21 cellular contexts compared by ENCODE assay signal in genomic region chr3:46901591-46902187, GRCh38. TPM values are rescaled to one million over a fixed set of nuclear protein-coding genes. Genes with fewer than 3 reads are reported as not detected.
"Had no signal": no experiment of that assay in that cellular context is flagged by ENCODE, and none has a peak within 500 bp of the region (broad histone marks: within the 10 kb centered on the region; RNA-seq: fewer than 3 reads in every experiment).

No MANE protein-coding gene starts in this region.

- H3K4me2 ChIP-seq: hepatocyte had no signal

- H3K4me1 ChIP-seq: colonic mucosa, pancreas had no signal

- DNase-seq: cerebellar nuclear complex; colonic mucosa; dermis blood vessel endothelial cell; esophagus squamous epithelium; foreskin fibroblast; natural killer cell; nucleus accumbens; retina; small intestine; stimulated activated CD4-positive, alpha-beta T cell treated with anti-CD3 and anti-CD28 coated beads, Interleukin-2, amount 100 ng/mL, for 48 hours; stimulated activated CD8-positive, alpha-beta memory T cell treated with anti-CD3 and anti-CD28 coated beads, Interleukin-4, amount 100 ng/mL, for 48 hours; stimulated activated naive CD8-positive, alpha-beta T cell treated with anti-CD3 and anti-CD28 coated beads, Interleukin-15, Interleukin-2, amounts not matched to agents 100 U/mL and 50 U/mL, for 24 hours; thyroid gland had no signal

- H2AFZ ChIP-seq: hepatocyte had no signal

- ATAC-seq: gastroesophageal sphincter; natural killer cell; pancreas; stimulated activated effector memory CD8-positive, alpha-beta T cell treated with anti-CD3 and anti-CD28 coated beads, Interleukin-12 subunit alpha, Interleukin-12 subunit beta, amount 100 ng/mL, for 72 hours; stimulated activated naive CD8-positive, alpha-beta T cell treated with anti-CD3 and anti-CD28 coated beads, Interleukin-15, Interleukin-2, amounts not matched to agents 100 U/mL and 50 U/mL, for 24 hours had no signal

- H3K4me3 Mint-ChIP-seq: natural killer cell; neural crest cell; stimulated activated effector memory CD8-positive, alpha-beta T cell treated with anti-CD3 and anti-CD28 coated beads, Interleukin-12 subunit alpha, Interleukin-12 subunit beta, amount 100 ng/mL, for 72 hours; type B pancreatic cell had no signal

- H3K27ac Mint-ChIP-seq: natural killer cell; stimulated activated effector memory CD8-positive, alpha-beta T cell treated with anti-CD3 and anti-CD28 coated beads, Interleukin-12 subunit alpha, Interleukin-12 subunit beta, amount 100 ng/mL, for 72 hours; type B pancreatic cell had no signal

- H3K4me3 ChIP-seq: colonic mucosa, esophagus squamous epithelium, gastroesophageal sphincter, hepatocyte, pancreas, prostate gland, suprapubic skin, thyroid gland had no signal

- H3K36me3 ChIP-seq: colonic mucosa, esophagus squamous epithelium, gastroesophageal sphincter, pancreas, prostate gland, suprapubic skin, thyroid gland had no signal

- H3K4me1 Mint-ChIP-seq: neural crest cell had no signal

- H3K27me3 ChIP-seq: hepatocyte, thyroid gland had no signal

- H3K9me3 Mint-ChIP-seq: natural killer cell; neural crest cell; stimulated activated effector memory CD8-positive, alpha-beta T cell treated with anti-CD3 and anti-CD28 coated beads, Interleukin-12 subunit alpha, Interleukin-12 subunit beta, amount 100 ng/mL, for 72 hours; type B pancreatic cell had no signal

- H3K36me3 Mint-ChIP-seq: natural killer cell; stimulated activated effector memory CD8-positive, alpha-beta T cell treated with anti-CD3 and anti-CD28 coated beads, Interleukin-12 subunit alpha, Interleukin-12 subunit beta, amount 100 ng/mL, for 72 hours; type B pancreatic cell had no signal

- H3K9me3 ChIP-seq: colonic mucosa, esophagus squamous epithelium, gastroesophageal sphincter, pancreas, prostate gland, suprapubic skin, thyroid gland had no signal

- H3K27ac ChIP-seq: colonic mucosa, esophagus squamous epithelium, gastroesophageal sphincter, hepatocyte, pancreas, prostate gland, suprapubic skin, thyroid gland had no signal

- H3K27me3 Mint-ChIP-seq: type B pancreatic cell had no signal

RNA-seq across cellular contexts. Expression of gene PTH1R, which starts 24.2 kb away (rescaled TPM):
- total RNA-seq: natural killer cell had no signal

RNA-seq across cellular contexts. Expression of gene MYL3, which starts 38.4 kb away (rescaled TPM):
- total RNA-seq: dermis blood vessel endothelial cell, natural killer cell, neural crest cell had no signal
